In genomic region chr5:6760003-6760402, GRCh38 we compare ENCODE assay signal across 14 cellular contexts.
"Had no signal": no experiment of that assay in that cellular context is flagged by ENCODE, and none has a peak within 500 bp of the region (broad histone marks: within the 10 kb centered on the region; RNA-seq: fewer than 3 reads in every experiment).

No MANE protein-coding gene starts in this region.

- H3K4me3 Mint-ChIP-seq: activated B cell treated with CpG ODN at 0.5 μM for 24 hours; activated CD4-positive, alpha-beta memory T cell treated with anti-CD3 and anti-CD28 coated beads, Interleukin-2, amount 10 ng/mL, durations not matched to agents 7 days and 5 days; naive thymus-derived CD4-positive, alpha-beta T cell; stimulated activated memory B cell treated with anti-CD40 and anti-IgM and Interleukin-4, amounts not matched to agents 10 μg/mL and 1 μg/mL and 100 μg/mL, for 72 hours; T-helper 2 cell treated with Interferon-gamma antibody and Interleukin-4, amounts not matched to agents 5 μg/mL and 100 μg/mL, for 36 hours had no signal

- H3K27me3 Mint-ChIP-seq: activated B cell treated with CpG ODN at 0.5 μM for 24 hours; activated CD4-positive, alpha-beta memory T cell treated with anti-CD3 and anti-CD28 coated beads, Interleukin-2, amount 10 ng/mL, durations not matched to agents 7 days and 5 days; naive thymus-derived CD4-positive, alpha-beta T cell; stimulated activated memory B cell treated with anti-CD40 and anti-IgM and Interleukin-4, amounts not matched to agents 10 μg/mL and 1 μg/mL and 100 μg/mL, for 72 hours had no signal

- H3K9me3 Mint-ChIP-seq: activated B cell treated with CpG ODN at 0.5 μM for 24 hours; activated CD4-positive, alpha-beta memory T cell treated with anti-CD3 and anti-CD28 coated beads, Interleukin-2, amount 10 ng/mL, durations not matched to agents 7 days and 5 days; activated naive CD4-positive, alpha-beta T cell treated with anti-CD3 and anti-CD28 coated beads, Interleukin-2, amount 50 U/mL, for 72 hours; naive thymus-derived CD4-positive, alpha-beta T cell; T-helper 2 cell treated with Interferon-gamma antibody and Interleukin-4, amounts not matched to agents 5 μg/mL and 100 μg/mL, for 36 hours had no signal

- H3K4me1 Mint-ChIP-seq: activated B cell treated with CpG ODN at 0.5 μM for 24 hours; stimulated activated memory B cell treated with anti-CD40 and anti-IgM and Interleukin-4, amounts not matched to agents 10 μg/mL and 1 μg/mL and 100 μg/mL, for 72 hours had no signal

- ATAC-seq: activated naive CD4-positive, alpha-beta T cell treated with anti-CD3 and anti-CD28 coated beads, Interleukin-2, amount 50 U/mL, for 72 hours; naive thymus-derived CD4-positive, alpha-beta T cell; stimulated activated memory B cell treated with anti-CD40 and anti-IgM and Interleukin-4, amounts not matched to agents 10 μg/mL and 1 μg/mL and 100 μg/mL, for 72 hours had no signal

- H3K27ac Mint-ChIP-seq: activated B cell treated with CpG ODN at 0.5 μM for 24 hours; activated CD4-positive, alpha-beta memory T cell treated with anti-CD3 and anti-CD28 coated beads, Interleukin-2, amount 10 ng/mL, durations not matched to agents 7 days and 5 days; stimulated activated memory B cell treated with anti-CD40 and anti-IgM and Interleukin-4, amounts not matched to agents 10 μg/mL and 1 μg/mL and 100 μg/mL, for 72 hours; T-helper 2 cell treated with Interferon-gamma antibody and Interleukin-4, amounts not matched to agents 5 μg/mL and 100 μg/mL, for 36 hours had no signal

- DNase-seq: activated B cell treated with CpG ODN at 0.5 μM for 24 hours; activated CD4-positive, alpha-beta memory T cell treated with anti-CD3 and anti-CD28 coated beads, Interleukin-2, amount 10 ng/mL, durations not matched to agents 7 days and 5 days; activated CD4-positive, alpha-beta T cell treated with anti-CD3 and anti-CD28 coated beads for 48 hours; activated CD8-positive, alpha-beta memory T cell treated with anti-CD3 and anti-CD28 coated beads, Interleukin-2, amount 50 U/mL, for 4 hours; activated gamma-delta T cell treated with Interleukin-2 at 50 U/mL for 16 hours; activated T-cell treated with anti-CD3 and anti-CD28 coated beads, Interleukin-2, amount 50 U/mL, for 48 hours; heart right ventricle; mucosa of descending colon; naive thymus-derived CD4-positive, alpha-beta T cell; spleen; stimulated activated CD4-positive, alpha-beta T cell treated with anti-CD3 and anti-CD28 coated beads, Interleukin-4, amount 100 ng/mL, for 4 hours had no signal
